1 cellular context compared by ENCODE assay signal in the genomic region with DNA sequence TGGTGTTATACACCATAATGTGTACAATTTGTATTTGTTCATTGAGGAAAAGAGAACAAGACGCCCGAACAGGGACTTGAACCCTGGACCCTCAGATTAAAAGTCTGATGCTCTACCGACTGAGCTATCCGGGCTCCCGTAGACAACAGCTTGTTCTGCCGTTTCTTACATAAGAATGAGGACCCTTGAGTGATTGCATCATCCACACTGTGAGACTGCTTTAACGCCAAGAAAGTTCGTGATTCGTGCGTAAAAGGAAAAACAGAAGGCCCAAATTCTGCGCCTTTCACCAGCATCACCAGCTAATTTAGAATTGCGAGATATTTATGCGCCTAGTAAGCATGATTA.
TF ChIP-seq lines count a peak whose summit lies in the region.

No MANE protein-coding gene starts in this region.

TF ChIP-seq in K562, 482 proteins besides CTCF, POLR2A, EP300 and RAD21 (continued from another document and continues in another):
- peak in 1 of 2 experiments; percentile 37; a peak in 3 of 4 replicates for TF ChIP-seq KDM1A (IDR thresholded peaks at IDR 0.05)
- TF ChIP-seq CTBP1 (IDR thresholded peaks at IDR 0.05; ENCODE audit: borderline replicate concordance): peak; percentile 12; the same call in 1 of the 2 replicates
- TF ChIP-seq ZNF124 (CRISPR knock-in tag; IDR thresholded peaks at IDR 0.05): no peak
- TF ChIP-seq, protein P1, sequence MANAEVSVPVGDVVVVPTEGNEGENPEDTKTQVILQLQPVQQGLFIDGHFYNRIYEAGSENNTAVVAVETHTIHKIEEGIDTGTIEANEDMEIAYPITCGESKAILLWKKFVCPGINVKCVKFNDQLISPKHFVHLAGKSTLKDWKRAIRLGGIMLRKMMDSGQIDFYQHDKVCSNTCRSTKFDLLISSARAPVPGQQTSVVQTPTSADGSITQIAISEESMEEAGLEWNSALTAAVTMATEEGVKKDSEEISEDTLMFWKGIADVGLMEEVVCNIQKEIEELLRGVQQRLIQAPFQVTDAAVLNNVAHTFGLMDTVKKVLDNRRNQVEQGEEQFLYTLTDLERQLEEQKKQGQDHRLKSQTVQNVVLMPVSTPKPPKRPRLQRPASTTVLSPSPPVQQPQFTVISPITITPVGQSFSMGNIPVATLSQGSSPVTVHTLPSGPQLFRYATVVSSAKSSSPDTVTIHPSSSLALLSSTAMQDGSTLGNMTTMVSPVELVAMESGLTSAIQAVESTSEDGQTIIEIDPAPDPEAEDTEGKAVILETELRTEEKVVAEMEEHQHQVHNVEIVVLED (CRISPR knock-in tag; IDR thresholded peaks at IDR 0.05): peak; percentile 47; the same call in 1 of the 2 replicates
- TF ChIP-seq FOXK2 (conservative IDR thresholded peaks at IDR 0.05 in 1 of 2, IDR thresholded peaks at IDR 0.05 in 1 of 2; ENCODE audit: low read depth in 2 of 2): peak in 1 of 2 experiments; percentile 86; a peak in 1 of 4 replicates
- TF ChIP-seq KAT8 (IDR thresholded peaks at IDR 0.05; ENCODE audit: low read depth): no peak
- TF ChIP-seq ZC3H11A (IDR thresholded peaks at IDR 0.05; ENCODE audit: low read depth, low read length): no peak
- peak; percentile 98 for TF ChIP-seq ATF7 (IDR thresholded peaks at IDR 0.05)
- peak; percentile 15 for TF ChIP-seq DEAF1 (CRISPR knock-in tag; IDR thresholded peaks at IDR 0.05)
- peak; percentile 92 for TF ChIP-seq MTA3 (IDR thresholded peaks at IDR 0.05; ENCODE audit: borderline replicate concordance)
- no peak for TF ChIP-seq ZNF347 (CRISPR knock-in tag; IDR thresholded peaks at IDR 0.05; ENCODE audit: low read depth)
- peak; percentile 100 for TF ChIP-seq IRF9 (tag; IDR thresholded peaks at IDR 0.05)
- 0 out of 2 replicates have a peak, but pooled peaks have one; percentile 53 for TF ChIP-seq ZNF830 (CRISPR knock-in tag; IDR thresholded peaks at IDR 0.05)
- TF ChIP-seq FOXK1 (CRISPR knock-in tag; IDR thresholded peaks at IDR 0.05; ENCODE audit: borderline replicate concordance): peak; percentile 72; the same call in 1 of the 2 replicates
- peak; percentile 45 for TF ChIP-seq ZFP36 (IDR thresholded peaks at IDR 0.05; ENCODE audit: low read depth, low read length, partially characterized antibody)
- TF ChIP-seq CREB1 (IDR thresholded peaks at IDR 0.05): peak; percentile 55
- TF ChIP-seq CREB1 (CRISPR knock-in tag; IDR thresholded peaks at IDR 0.05): peak; percentile 73
- no peak for TF ChIP-seq MAFF (IDR thresholded peaks at IDR 0.05; ENCODE audit: low read length)
- TF ChIP-seq CREB5 (CRISPR knock-in tag; IDR thresholded peaks at IDR 0.05): peak; percentile 22; the same call in 1 of the 2 replicates
- TF ChIP-seq DPF2 (IDR thresholded peaks at IDR 0.05): peak; percentile 45; the same call in 1 of the 2 replicates
- TF ChIP-seq, protein P2, sequence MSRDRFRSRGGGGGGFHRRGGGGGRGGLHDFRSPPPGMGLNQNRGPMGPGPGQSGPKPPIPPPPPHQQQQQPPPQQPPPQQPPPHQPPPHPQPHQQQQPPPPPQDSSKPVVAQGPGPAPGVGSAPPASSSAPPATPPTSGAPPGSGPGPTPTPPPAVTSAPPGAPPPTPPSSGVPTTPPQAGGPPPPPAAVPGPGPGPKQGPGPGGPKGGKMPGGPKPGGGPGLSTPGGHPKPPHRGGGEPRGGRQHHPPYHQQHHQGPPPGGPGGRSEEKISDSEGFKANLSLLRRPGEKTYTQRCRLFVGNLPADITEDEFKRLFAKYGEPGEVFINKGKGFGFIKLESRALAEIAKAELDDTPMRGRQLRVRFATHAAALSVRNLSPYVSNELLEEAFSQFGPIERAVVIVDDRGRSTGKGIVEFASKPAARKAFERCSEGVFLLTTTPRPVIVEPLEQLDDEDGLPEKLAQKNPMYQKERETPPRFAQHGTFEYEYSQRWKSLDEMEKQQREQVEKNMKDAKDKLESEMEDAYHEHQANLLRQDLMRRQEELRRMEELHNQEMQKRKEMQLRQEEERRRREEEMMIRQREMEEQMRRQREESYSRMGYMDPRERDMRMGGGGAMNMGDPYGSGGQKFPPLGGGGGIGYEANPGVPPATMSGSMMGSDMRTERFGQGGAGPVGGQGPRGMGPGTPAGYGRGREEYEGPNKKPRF (IDR thresholded peaks at IDR 0.05; ENCODE audit: low read depth, low read length): no peak
- TF ChIP-seq SP1 (CRISPR knock-in tag; IDR thresholded peaks at IDR 0.05): peak; percentile 68
- TF ChIP-seq EP400 (IDR thresholded peaks at IDR 0.05): peak; percentile 96
- TF ChIP-seq KLF13 (tag; IDR thresholded peaks at IDR 0.05; ENCODE audit: borderline replicate concordance, low read depth): 0 out of 2 replicates have a peak, but pooled peaks have one; percentile 56
- peak; percentile 50; the same call in 1 of the 2 replicates for TF ChIP-seq BHLHE40 (IDR thresholded peaks at IDR 0.05; ENCODE audit: low read length)
- 0 out of 2 replicates have a peak, but pooled peaks have one; percentile 51 for TF ChIP-seq ZKSCAN1 (IDR thresholded peaks at IDR 0.05; ENCODE audit: low read depth, low read length)
- peak; percentile 88; the same call in 1 of the 2 replicates for TF ChIP-seq HDAC6 (IDR thresholded peaks at IDR 0.05; ENCODE audit: low read depth, low read length)
- peak; percentile 22 for TF ChIP-seq SMAD4 (CRISPR knock-in tag; conservative IDR thresholded peaks at IDR 0.05)
- TF ChIP-seq ID3 (CRISPR knock-in tag; IDR thresholded peaks at IDR 0.05): no peak
- peak; percentile 48; the same call in 1 of the 2 replicates for TF ChIP-seq ID3 (tag; IDR thresholded peaks at IDR 0.05)
- peak; percentile 68; the same call in 1 of the 2 replicates for TF ChIP-seq BACH1 (tag; IDR thresholded peaks at IDR 0.05)
- TF ChIP-seq ZBTB17 (CRISPR knock-in tag; IDR thresholded peaks at IDR 0.05): no peak
- peak; percentile 46; the same call in 1 of the 2 replicates for TF ChIP-seq ZNF263 (CRISPR knock-in tag; IDR thresholded peaks at IDR 0.05; ENCODE audit: borderline replicate concordance)
- no peak for TF ChIP-seq ZNF121 (CRISPR knock-in tag; conservative IDR thresholded peaks at IDR 0.05)
- TF ChIP-seq BRF1 (IDR thresholded peaks at IDR 0.05; ENCODE audit: borderline replicate concordance, extremely low read depth, insufficient read length): peak; percentile 88
- TF ChIP-seq HNRNPL (IDR thresholded peaks at IDR 0.05; ENCODE audit: low read depth, low read length): no peak
- no peak for TF ChIP-seq ZNF449 (CRISPR knock-in tag; IDR thresholded peaks at IDR 0.05)
- TF ChIP-seq ZNF76 (CRISPR knock-in tag; IDR thresholded peaks at IDR 0.05; ENCODE audit: borderline replicate concordance): peak; percentile 54; the same call in 1 of the 2 replicates
- no peak for TF ChIP-seq CBX8 (IDR thresholded peaks at IDR 0.05; ENCODE audit: borderline replicate concordance, extremely low read depth, low read depth, low read length, poor library complexity, severe bottlenecking)
- TF ChIP-seq HEY1 (CRISPR knock-in tag; IDR thresholded peaks at IDR 0.05; ENCODE audit: borderline replicate concordance): peak; percentile 76
- no peak; the same call in 1 of the 2 replicates for TF ChIP-seq ZSCAN29 (IDR thresholded peaks at IDR 0.05)
- peak; percentile 91; the same call in 1 of the 2 replicates for TF ChIP-seq JUN (IDR thresholded peaks at IDR 0.05; ENCODE audit: borderline replicate concordance, low read depth, low read length)
- no peak for TF ChIP-seq JUN (CRISPR knock-in tag; IDR thresholded peaks at IDR 0.05; ENCODE audit: borderline replicate concordance)
- peak; percentile 88; the same call in 1 of the 2 replicates for TF ChIP-seq HMGXB4 (CRISPR knock-in tag; IDR thresholded peaks at IDR 0.05)
- TF ChIP-seq STAT5A (IDR thresholded peaks at IDR 0.05; ENCODE audit: borderline replicate concordance, low read length): no peak; the same call in 1 of the 2 replicates
- TF ChIP-seq RCOR1 (IDR thresholded peaks at IDR 0.05; ENCODE audit: borderline replicate concordance in 1 of 2, low read depth in 2 of 2, low read length in 2 of 2): peak in 1 of 2 experiments; percentile 61; a peak in 1 of 4 replicates
- TF ChIP-seq LCOR (CRISPR knock-in tag; IDR thresholded peaks at IDR 0.05): peak; percentile 81; the same call in 1 of the 2 replicates
- no peak for TF ChIP-seq ZNF316 (IDR thresholded peaks at IDR 0.05)
- peak; percentile 54 for TF ChIP-seq CXXC5 (CRISPR knock-in tag; IDR thresholded peaks at IDR 0.05)
